In genomic region chr6:3226422-3227362, GRCh38 we compare ENCODE assay signal across 8 cellular contexts. TPM values are rescaled to one million over a fixed set of nuclear protein-coding genes. Genes with fewer than 3 reads are reported as not detected.
DNase-seq lines count a peak whose midpoint lies in the region; ATAC-seq, FAIRE-seq and TF ChIP-seq lines count a peak whose summit lies in the region.

No MANE protein-coding gene starts in this region.

- CTCF ChIA-PET in activated CD4-positive, alpha-beta memory T cell treated with anti-CD3 and anti-CD28 coated beads, Interleukin-2, amount 10 ng/mL, durations not matched to agents 7 days and 5 days (lab: Charles Lee) = interaction anchor here (1.2 to 1.8 kb wide), 2 partner anchors 25 to 70 kb away, joined by 5 to 7 read pairs; partner anchors contain the start of gene TUBB2A

- peaks cover 71% of the 10 kb centered on the region for H3K27me3 Mint-ChIP-seq in activated CD4-positive, alpha-beta memory T cell treated with anti-CD3 and anti-CD28 coated beads, Interleukin-2, amount 10 ng/mL, durations not matched to agents 7 days and 5 days

- intact Hi-C loops in pancreas (cut with DNase I) = no loop called here

- H3K36me3 ChIP-seq in DOHH2 (ENCODE audit: control insufficient read depth, low read length) = no peaks in the 10 kb centered on the region
- no peaks in the 10 kb centered on the region for H3K36me3 ChIP-seq in pancreas

- peaks cover 11% of the 10 kb centered on the region for H3F3A ChIP-seq in DOHH2 (ENCODE audit: control insufficient read depth, insufficient read depth)

- WGBS in pancreas, 2 donors = 5 to 6% methylated on average over 55 of the region's 55 CpGs

- H3K4me3 Mint-ChIP-seq in activated CD4-positive, alpha-beta memory T cell treated with anti-CD3 and anti-CD28 coated beads, Interleukin-2, amount 10 ng/mL, durations not matched to agents 7 days and 5 days = peak overlapping the region; percentile 50

- H3K4me1 Mint-ChIP-seq in activated CD4-positive, alpha-beta memory T cell treated with anti-CD3 and anti-CD28 coated beads, Interleukin-2, amount 10 ng/mL, durations not matched to agents 7 days and 5 days = peaks cover 43% of the 10 kb centered on the region

- H3K36me3 Mint-ChIP-seq in activated CD4-positive, alpha-beta memory T cell treated with anti-CD3 and anti-CD28 coated beads, Interleukin-2, amount 10 ng/mL, durations not matched to agents 7 days and 5 days (ENCODE audit: low read depth) = no peaks in the 10 kb centered on the region

- peaks cover 56% of the 10 kb centered on the region for H3K4me1 ChIP-seq in DOHH2 (ENCODE audit: control insufficient read depth, low read length)
- peaks cover 3 to 8% (median 8%) of the 10 kb centered on the region in 3 donors for H3K4me1 ChIP-seq in pancreas

- no peaks in the 10 kb centered on the region for H3K9me2 ChIP-seq in DOHH2 (replicated peaks; ENCODE audit: control insufficient read depth, low read length)

- H3K27ac ChIP-seq in DOHH2 (ENCODE audit: low read depth, low read length) (no peak overlapping the region), pancreas (no peak overlapping the region)

- H3K27me3 ChIP-seq in DOHH2 (ENCODE audit: control insufficient read depth, low read length) = peaks cover 66% of the 10 kb centered on the region
- H3K27me3 ChIP-seq in pancreas = no peaks in the 10 kb centered on the region

- H3K9me3 ChIP-seq in DOHH2 (ENCODE audit: control insufficient read depth, insufficient read depth, low read length) (no peaks in the 10 kb centered on the region), pancreas (no peaks in the 10 kb centered on the region)

- TF ChIP-seq CTCF in DOHH2 (IDR thresholded peaks at IDR 0.05; ENCODE audit: low read depth, low read length, poor library complexity, severe bottlenecking) (no peak), foreskin fibroblast (IDR thresholded peaks at IDR 0.05; ENCODE audit: low read depth, low read length) (no peak), pancreas (IDR thresholded peaks at IDR 0.05) (no peak)

- in situ Hi-C loops in KBM-7 (cut with MboI; ENCODE audit: low pct_unique_long_range_greater_than_20kb, low sequenced_read_pairs) = no loop called here

- POLR2A ChIA-PET in activated CD4-positive, alpha-beta memory T cell treated with anti-CD3 and anti-CD28 coated beads, Interleukin-2, amount 10 ng/mL, durations not matched to agents 7 days and 5 days (lab: Charles Lee) = no interaction called here

- peaks cover 14% of the 10 kb centered on the region; the same call in 1 of the 2 replicates for H4K20me1 ChIP-seq in DOHH2 (ENCODE audit: control insufficient read depth, insufficient read depth, low read depth, low read length)

- ATAC-seq in pancreas = peak in 3 of 4 donors; percentile 5 to 13 (median 13)
- no peak for ATAC-seq in HG02885 (IDR thresholded peaks at IDR 0.05; ENCODE audit: poor library complexity, unreplicated experiment)

- H3K4me3 ChIP-seq in DOHH2 (ENCODE audit: low read length) = peak overlapping the region; percentile 77
- peak overlapping the region; percentile 49 to 54 for H3K4me3 ChIP-seq in foreskin fibroblast (ENCODE audit: low read depth in 1 of 2, low read length in 2 of 2)
- peak overlapping the region; percentile 21 to 67 (median 41) for H3K4me3 ChIP-seq in pancreas

- no peaks in the 10 kb centered on the region for H3K79me2 ChIP-seq in DOHH2 (ENCODE audit: control insufficient read depth, low read length)

- H3K27ac Mint-ChIP-seq in activated CD4-positive, alpha-beta memory T cell treated with anti-CD3 and anti-CD28 coated beads, Interleukin-2, amount 10 ng/mL, durations not matched to agents 7 days and 5 days = no peak overlapping the region

- no peak for FAIRE-seq in pancreas (lab: Jason Lieb, UNC)

- peak overlapping the region; percentile 99 for H3K4me2 ChIP-seq in DOHH2 (ENCODE audit: low read length)

- peaks cover 6% of the 10 kb centered on the region for H3K9me3 Mint-ChIP-seq in activated CD4-positive, alpha-beta memory T cell treated with anti-CD3 and anti-CD28 coated beads, Interleukin-2, amount 10 ng/mL, durations not matched to agents 7 days and 5 days

- DNase-seq in KBM-7 (peak; percentile 56), foreskin fibroblast (peak in 1 of 2 donors; percentile 44), pancreas (peak in 4 of 6 donors; percentile 28 to 82 (median 56)), DMS79 (lab: John Stamatoyannopoulos, UW) (no peak), COLO829 (ENCODE audit: low spot score) (no peak)
- DNase-seq in activated CD4-positive, alpha-beta memory T cell treated with anti-CD3 and anti-CD28 coated beads, Interleukin-2, amount 10 ng/mL, durations not matched to agents 7 days and 5 days = no peak

RNA-seq across cellular contexts. Expression of gene TUBB2B, which starts 0.8 kb away (rescaled TPM):
- total RNA-seq in activated CD4-positive, alpha-beta memory T cell treated with anti-CD3 and anti-CD28 coated beads, Interleukin-2, amount 10 ng/mL, durations not matched to agents 7 days and 5 days = not detected
- total RNA-seq in pancreas = 10 to 100 TPM in 2 of 6 donors, 1 to 10 TPM in 4; 1.9 to 17.6 (median 5.7) TPM
- 1 to 10 TPM; 3.8 to 6.1 TPM for polyA plus RNA-seq in pancreas

RNA-seq across cellular contexts. Expression of gene PSMG4, which starts 32.1 kb away (rescaled TPM):
- 10 to 100 TPM; 19.8 to 21.4 TPM for total RNA-seq in activated CD4-positive, alpha-beta memory T cell treated with anti-CD3 and anti-CD28 coated beads, Interleukin-2, amount 10 ng/mL, durations not matched to agents 7 days and 5 days
- 10 to 100 TPM; 10.6 to 18.0 (median 15.5) TPM for total RNA-seq in pancreas
- 10 to 100 TPM; 23.7 to 40.5 TPM for polyA plus RNA-seq in pancreas

Comparison
In these comparisons a context has a peak if more than half of its experiments do, and no peak if none do; other contexts are left out.
1. DNase-seq: peak in KBM-7 (single experiment) and pancreas (4 of 6); none in activated CD4-positive, alpha-beta memory T cell treated with anti-CD3 and anti-CD28 coated beads, Interleukin-2, amount 10 ng/mL, durations not matched to agents 7 days and 5 days (single experiment), DMS79 (single experiment) and COLO829 (single experiment).
2. Peak in every context shown above with its lines, with median percentiles within 50 percentile points of each other: H3K4me3 ChIP-seq.